8 cellular contexts compared by ENCODE assay signal in genomic region chrX:54090880-54091279, GRCh38.
"Had no signal": no experiment of that assay in that cellular context is flagged by ENCODE, and none has a peak within 500 bp of the region (broad histone marks: within the 10 kb centered on the region; RNA-seq: fewer than 3 reads in every experiment).

No MANE protein-coding gene starts in this region.

- FAIRE-seq: G401.6, GM12878, GM12891, GM12892, GM18507, GM19239 had no signal

- ATAC-seq: GM12878 had no signal

- DNase-seq: GDM1, GF-D8 had no signal

- H3K4me3 ChIP-seq: GM12878 had no signal
